ENCODE assay signal across 1 cellular context in the genomic region with DNA sequence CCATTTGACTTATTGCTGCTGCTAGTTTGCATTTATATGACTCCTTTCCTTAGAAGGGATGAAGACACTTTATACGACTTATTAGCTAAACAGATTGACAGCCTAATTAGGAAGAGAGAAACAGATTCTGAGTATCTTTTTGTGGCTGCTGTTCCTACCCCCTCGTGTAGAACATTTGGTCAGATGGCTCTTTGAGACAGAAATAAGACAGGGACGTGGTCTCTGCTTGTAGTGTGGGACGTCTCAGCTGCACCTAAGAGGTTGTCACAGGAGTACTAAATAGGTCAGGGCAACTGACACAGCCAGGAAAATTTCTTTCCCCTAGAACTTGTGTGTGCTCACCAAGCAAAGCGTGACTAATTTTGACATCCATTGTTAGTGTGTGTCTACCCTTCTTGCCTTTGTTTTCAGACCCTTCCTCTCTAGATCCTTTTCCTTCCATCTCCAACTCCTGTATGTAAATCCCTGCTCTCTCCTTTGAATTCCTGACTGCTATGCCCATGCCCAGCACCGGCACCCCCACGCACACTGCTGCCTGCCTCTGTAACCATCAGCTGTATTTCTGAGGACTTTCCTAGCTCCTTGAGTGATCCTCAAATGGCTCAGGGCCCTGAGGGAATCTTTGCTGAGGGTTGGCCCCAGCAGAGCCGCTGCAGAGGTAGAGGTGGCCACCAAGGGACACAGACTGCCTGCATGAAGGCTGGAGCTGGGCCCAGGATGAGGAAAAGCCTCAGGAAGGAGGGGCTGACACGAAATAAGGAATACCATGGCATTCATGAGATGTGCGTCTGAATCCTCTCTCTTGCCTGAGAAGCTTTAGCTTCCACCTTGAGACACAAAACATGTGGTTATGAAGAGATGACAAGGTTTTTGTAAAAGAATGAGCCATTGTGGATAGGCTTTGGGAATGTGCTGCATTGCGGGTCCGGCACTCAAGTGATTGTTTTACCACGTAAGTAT.
TF ChIP-seq lines count a peak whose summit lies in the region.

No MANE protein-coding gene starts in this region.

TF ChIP-seq in GM12878, 131 proteins besides CTCF, POLR2A, EP300 and RAD21 (continued from another document and continues in another):
- TF ChIP-seq, protein P1, sequence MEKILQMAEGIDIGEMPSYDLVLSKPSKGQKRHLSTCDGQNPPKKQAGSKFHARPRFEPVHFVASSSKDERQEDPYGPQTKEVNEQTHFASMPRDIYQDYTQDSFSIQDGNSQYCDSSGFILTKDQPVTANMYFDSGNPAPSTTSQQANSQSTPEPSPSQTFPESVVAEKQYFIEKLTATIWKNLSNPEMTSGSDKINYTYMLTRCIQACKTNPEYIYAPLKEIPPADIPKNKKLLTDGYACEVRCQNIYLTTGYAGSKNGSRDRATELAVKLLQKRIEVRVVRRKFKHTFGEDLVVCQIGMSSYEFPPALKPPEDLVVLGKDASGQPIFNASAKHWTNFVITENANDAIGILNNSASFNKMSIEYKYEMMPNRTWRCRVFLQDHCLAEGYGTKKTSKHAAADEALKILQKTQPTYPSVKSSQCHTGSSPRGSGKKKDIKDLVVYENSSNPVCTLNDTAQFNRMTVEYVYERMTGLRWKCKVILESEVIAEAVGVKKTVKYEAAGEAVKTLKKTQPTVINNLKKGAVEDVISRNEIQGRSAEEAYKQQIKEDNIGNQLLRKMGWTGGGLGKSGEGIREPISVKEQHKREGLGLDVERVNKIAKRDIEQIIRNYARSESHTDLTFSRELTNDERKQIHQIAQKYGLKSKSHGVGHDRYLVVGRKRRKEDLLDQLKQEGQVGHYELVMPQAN (conservative IDR thresholded peaks at IDR 0.05): 0 out of 2 replicates have a peak, but pooled peaks have one; percentile 20
- TF ChIP-seq BCL11A (IDR thresholded peaks at IDR 0.05; ENCODE audit: low read depth, low read length) (peak; percentile 17; the same call in 1 of the 2 replicates), BRCA1 (IDR thresholded peaks at IDR 0.05; ENCODE audit: low read depth, low read length) (no peak), POLR2AphosphoS2 (IDR thresholded peaks at IDR 0.05; ENCODE audit: low read depth, low read length) (no peak; the same call in 1 of the 2 replicates), SMC3 (IDR thresholded peaks at IDR 0.05; ENCODE audit: borderline replicate concordance, low read length) (peak; percentile 20; the same call in 1 of the 2 replicates), KLF5 (IDR thresholded peaks at IDR 0.05; ENCODE audit: partially characterized antibody) (no peak), STAT3 (IDR thresholded peaks at IDR 0.05; ENCODE audit: low read depth, low read length) (no peak), CREB1 (IDR thresholded peaks at IDR 0.05; ENCODE audit: low read depth) (no peak), TARDBP (IDR thresholded peaks at IDR 0.05; ENCODE audit: borderline replicate concordance) (no peak), POLR2AphosphoS5 (IDR thresholded peaks at IDR 0.05; ENCODE audit: low read length) (peak; percentile 86; the same call in 1 of the 2 replicates), RBBP5 (conservative IDR thresholded peaks at IDR 0.05) (no peak), SMARCA5 (IDR thresholded peaks at IDR 0.05) (no peak), MYC (IDR thresholded peaks at IDR 0.05; ENCODE audit: insufficient read depth, insufficient read length, insufficient replicate concordance, low read length, severe bottlenecking) (no peak), LARP7 (IDR thresholded peaks at IDR 0.05) (no peak; the same call in none of the 2 replicates), HDAC6 (IDR thresholded peaks at IDR 0.05; ENCODE audit: unreplicated experiment) (no peak), CHD2 (IDR thresholded peaks at IDR 0.05; ENCODE audit: borderline replicate concordance, low read depth, low read length) (peak; percentile 27; the same call in 1 of the 2 replicates), BACH1 (IDR thresholded peaks at IDR 0.05; ENCODE audit: borderline replicate concordance) (no peak), ZBTB11 (CRISPR knock-in tag; IDR thresholded peaks at IDR 0.05) (no peak), JUNB (IDR thresholded peaks at IDR 0.05) (no peak), PML (IDR thresholded peaks at IDR 0.05; ENCODE audit: low read length) (no peak), SMAD5 (IDR thresholded peaks at IDR 0.05; ENCODE audit: low read depth) (peak; percentile 68; the same call in 1 of the 2 replicates), SRF (IDR thresholded peaks at IDR 0.05; ENCODE audit: low read depth in 2 of 2, low read length in 2 of 2) (peak in 1 of 2 experiments; percentile 83; a peak in 2 of 4 replicates), SMAD1 (IDR thresholded peaks at IDR 0.05; ENCODE audit: low read depth, partially characterized antibody) (peak; percentile 93), TAF1 (IDR thresholded peaks at IDR 0.05; ENCODE audit: borderline replicate concordance, low read depth, low read length) (no peak), RB1 (IDR thresholded peaks at IDR 0.05; ENCODE audit: borderline replicate concordance) (no peak), WRNIP1 (IDR thresholded peaks at IDR 0.05; ENCODE audit: borderline replicate concordance, low read depth, low read length) (no peak), BCLAF1 (IDR thresholded peaks at IDR 0.05) (no peak), MTA3 (IDR thresholded peaks at IDR 0.05; ENCODE audit: borderline replicate concordance, low read length) (no peak; the same call in none of the 2 replicates), DPF2 (IDR thresholded peaks at IDR 0.05) (0 out of 2 replicates have a peak, but pooled peaks have one; percentile 31), IKZF1 (conservative IDR thresholded peaks at IDR 0.05) (peak; percentile 76), ZNF687 (IDR thresholded peaks at IDR 0.05) (peak; percentile 92)
- TF ChIP-seq, protein P2, sequence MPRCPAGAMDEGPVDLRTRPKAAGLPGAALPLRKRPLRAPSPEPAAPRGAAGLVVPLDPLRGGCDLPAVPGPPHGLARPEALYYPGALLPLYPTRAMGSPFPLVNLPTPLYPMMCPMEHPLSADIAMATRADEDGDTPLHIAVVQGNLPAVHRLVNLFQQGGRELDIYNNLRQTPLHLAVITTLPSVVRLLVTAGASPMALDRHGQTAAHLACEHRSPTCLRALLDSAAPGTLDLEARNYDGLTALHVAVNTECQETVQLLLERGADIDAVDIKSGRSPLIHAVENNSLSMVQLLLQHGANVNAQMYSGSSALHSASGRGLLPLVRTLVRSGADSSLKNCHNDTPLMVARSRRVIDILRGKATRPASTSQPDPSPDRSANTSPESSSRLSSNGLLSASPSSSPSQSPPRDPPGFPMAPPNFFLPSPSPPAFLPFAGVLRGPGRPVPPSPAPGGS (IDR thresholded peaks at IDR 0.05; ENCODE audit: borderline replicate concordance, insufficient read depth, low read depth, low read length, poor library complexity, severe bottlenecking): peak; percentile 61
- TF ChIP-seq, protein P3, sequence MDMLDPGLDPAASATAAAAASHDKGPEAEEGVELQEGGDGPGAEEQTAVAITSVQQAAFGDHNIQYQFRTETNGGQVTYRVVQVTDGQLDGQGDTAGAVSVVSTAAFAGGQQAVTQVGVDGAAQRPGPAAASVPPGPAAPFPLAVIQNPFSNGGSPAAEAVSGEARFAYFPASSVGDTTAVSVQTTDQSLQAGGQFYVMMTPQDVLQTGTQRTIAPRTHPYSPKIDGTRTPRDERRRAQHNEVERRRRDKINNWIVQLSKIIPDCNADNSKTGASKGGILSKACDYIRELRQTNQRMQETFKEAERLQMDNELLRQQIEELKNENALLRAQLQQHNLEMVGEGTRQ (IDR thresholded peaks at IDR 0.05; ENCODE audit: borderline replicate concordance, low read depth, low read length): no peak
- TF ChIP-seq, protein P4, sequence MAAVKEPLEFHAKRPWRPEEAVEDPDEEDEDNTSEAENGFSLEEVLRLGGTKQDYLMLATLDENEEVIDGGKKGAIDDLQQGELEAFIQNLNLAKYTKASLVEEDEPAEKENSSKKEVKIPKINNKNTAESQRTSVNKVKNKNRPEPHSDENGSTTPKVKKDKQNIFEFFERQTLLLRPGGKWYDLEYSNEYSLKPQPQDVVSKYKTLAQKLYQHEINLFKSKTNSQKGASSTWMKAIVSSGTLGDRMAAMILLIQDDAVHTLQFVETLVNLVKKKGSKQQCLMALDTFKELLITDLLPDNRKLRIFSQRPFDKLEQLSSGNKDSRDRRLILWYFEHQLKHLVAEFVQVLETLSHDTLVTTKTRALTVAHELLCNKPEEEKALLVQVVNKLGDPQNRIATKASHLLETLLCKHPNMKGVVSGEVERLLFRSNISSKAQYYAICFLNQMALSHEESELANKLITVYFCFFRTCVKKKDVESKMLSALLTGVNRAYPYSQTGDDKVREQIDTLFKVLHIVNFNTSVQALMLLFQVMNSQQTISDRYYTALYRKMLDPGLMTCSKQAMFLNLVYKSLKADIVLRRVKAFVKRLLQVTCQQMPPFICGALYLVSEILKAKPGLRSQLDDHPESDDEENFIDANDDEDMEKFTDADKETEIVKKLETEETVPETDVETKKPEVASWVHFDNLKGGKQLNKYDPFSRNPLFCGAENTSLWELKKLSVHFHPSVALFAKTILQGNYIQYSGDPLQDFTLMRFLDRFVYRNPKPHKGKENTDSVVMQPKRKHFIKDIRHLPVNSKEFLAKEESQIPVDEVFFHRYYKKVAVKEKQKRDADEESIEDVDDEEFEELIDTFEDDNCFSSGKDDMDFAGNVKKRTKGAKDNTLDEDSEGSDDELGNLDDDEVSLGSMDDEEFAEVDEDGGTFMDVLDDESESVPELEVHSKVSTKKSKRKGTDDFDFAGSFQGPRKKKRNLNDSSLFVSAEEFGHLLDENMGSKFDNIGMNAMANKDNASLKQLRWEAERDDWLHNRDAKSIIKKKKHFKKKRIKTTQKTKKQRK (IDR thresholded peaks at IDR 0.05; ENCODE audit: low read depth, low read length): no peak
